In genomic region chr9:109319072-109319630, GRCh38 we compare ENCODE assay signal across 8 cellular contexts.
DNase-seq lines count a peak whose midpoint lies in the region; ATAC-seq and TF ChIP-seq lines count a peak whose summit lies in the region.

No MANE protein-coding gene starts in this region.

- H3K36me3 Mint-ChIP-seq in effector memory CD8-positive, alpha-beta T cell (ENCODE audit: insufficient read depth): peaks cover 4% of the 10 kb centered on the region
- H3K36me3 Mint-ChIP-seq in nephron progenitor cell (ENCODE audit: low read depth): no peaks in the 10 kb centered on the region

- H3K27ac Mint-ChIP-seq in effector memory CD8-positive, alpha-beta T cell: no peak overlapping the region
- no peak overlapping the region for H3K27ac Mint-ChIP-seq in nephron progenitor cell

- H3K9me3 Mint-ChIP-seq in effector memory CD8-positive, alpha-beta T cell: peaks cover 2 to 5% of the 10 kb centered on the region in 2 donors
- H3K9me3 Mint-ChIP-seq in nephron progenitor cell: no peaks in the 10 kb centered on the region

- ATAC-seq in effector memory CD8-positive, alpha-beta T cell (replicated peaks): no peak

- peaks cover 4 to 7% of the 10 kb centered on the region in 2 donors for H3K4me1 Mint-ChIP-seq in effector memory CD8-positive, alpha-beta T cell (ENCODE audit: low read depth in 2 of 2)
- H3K4me1 Mint-ChIP-seq in nephron progenitor cell: peaks cover 45% of the 10 kb centered on the region

- no peak for TF ChIP-seq CTCF in nephron progenitor cell (IDR thresholded peaks at IDR 0.05)

- H3K4me3 Mint-ChIP-seq in effector memory CD8-positive, alpha-beta T cell: peak overlapping the region; percentile 78 to 81
- peak overlapping the region; percentile 88 for H3K4me3 Mint-ChIP-seq in nephron progenitor cell

- H3K27me3 Mint-ChIP-seq in effector memory CD8-positive, alpha-beta T cell: peaks cover 69 to 90% of the 10 kb centered on the region in 2 donors
- H3K27me3 Mint-ChIP-seq in nephron progenitor cell (ENCODE audit: low read depth, poor library complexity): peaks cover 55% of the 10 kb centered on the region

- peak; percentile 3 for DNase-seq in DMS53 treated with DMSO at 0.1 percent for 48 hours (lab: John Stamatoyannopoulos, UW; ENCODE audit: unreplicated experiment)
- DNase-seq in NCI-H524 treated with DMSO at 0.1 percent for 48 hours (lab: John Stamatoyannopoulos, UW): peak; percentile 32
- no peak for DNase-seq in effector memory CD8-positive, alpha-beta T cell
- DNase-seq in nephron progenitor cell: peak; percentile 43
- DNase-seq in 8988T: no peak
- no peak for DNase-seq in Kasumi-1 (lab: John Stamatoyannopoulos, UW)
- no peak for DNase-seq in activated gamma-delta T cell treated with Interleukin-2 at 50 U/mL for 16 hours
- no peak for DNase-seq in NCI-H2227 (lab: John Stamatoyannopoulos, UW; ENCODE audit: unreplicated experiment)

Comparison
In these comparisons a context has a peak if more than half of its experiments do, and no peak if none do; other contexts are left out.
1. DNase-seq: peak in DMS53 treated with DMSO at 0.1 percent for 48 hours (single experiment), NCI-H524 treated with DMSO at 0.1 percent for 48 hours (single experiment) and nephron progenitor cell (single experiment); none in effector memory CD8-positive, alpha-beta T cell (0 of 3), 8988T (single experiment), Kasumi-1 (0 of 2), activated gamma-delta T cell treated with Interleukin-2 at 50 U/mL for 16 hours (single experiment) and NCI-H2227 (single experiment).